8 cellular contexts compared by ENCODE assay signal in the genomic region with DNA sequence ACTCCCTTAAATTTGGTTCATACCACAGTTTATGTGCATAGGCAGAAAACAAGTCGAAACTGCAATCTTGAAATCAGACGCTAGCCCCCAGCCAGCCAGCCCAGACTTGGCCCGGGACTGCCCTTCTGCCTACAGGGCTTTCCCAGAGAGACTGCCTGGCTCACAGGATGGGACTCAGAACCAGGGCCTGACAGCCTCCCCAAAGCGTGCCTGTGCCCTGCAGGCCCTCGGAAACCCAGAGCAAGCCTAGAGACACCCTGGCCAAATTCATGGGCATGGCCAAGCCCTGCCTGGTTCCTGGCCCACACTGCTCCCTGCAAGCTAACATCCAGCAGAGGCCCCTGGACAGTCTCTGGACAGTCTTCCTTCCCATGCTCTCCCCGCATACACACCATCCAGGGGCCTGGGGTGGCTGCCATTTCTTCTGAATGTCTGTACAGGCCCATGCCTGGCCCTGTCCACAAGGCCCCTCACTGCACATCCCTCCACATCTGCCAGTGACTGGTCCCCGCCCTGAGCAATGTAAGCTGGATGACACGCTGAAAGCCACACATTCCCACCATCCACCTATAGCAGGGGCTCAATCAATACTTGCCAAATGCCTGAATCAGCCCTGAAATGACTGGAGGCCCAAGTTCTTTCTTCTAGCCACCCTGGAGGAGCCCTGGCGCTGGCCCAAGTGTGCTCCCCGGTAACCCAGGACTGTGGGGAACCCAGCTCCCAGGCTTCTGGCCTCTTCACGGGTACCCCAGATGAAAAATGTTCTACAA.
DNase-seq lines count a peak whose midpoint lies in the region; ATAC-seq and TF ChIP-seq lines count a peak whose summit lies in the region.

No MANE protein-coding gene starts in this region.

- peak overlapping the region; percentile 61 for H4K91ac ChIP-seq in mesenchymal stem cell (ENCODE audit: low read length)

- H2BK15ac ChIP-seq in mesenchymal stem cell (ENCODE audit: low read depth, poor library complexity, severe bottlenecking) = no peak overlapping the region

- no peak for TF ChIP-seq POLR2A in upper lobe of left lung (IDR thresholded peaks at IDR 0.05)

- H2AK5ac ChIP-seq in mesenchymal stem cell (ENCODE audit: low read length, severe bottlenecking) = no peak overlapping the region

- H2BK5ac ChIP-seq in mesenchymal stem cell (ENCODE audit: low read depth, low read length, poor library complexity, severe bottlenecking) = no peak overlapping the region

- H3K4me3 ChIP-seq in mesenchymal stem cell (ENCODE audit: insufficient read depth in 1 of 2, low read depth in 1 of 2, low read length in 2 of 2) (no peak overlapping the region), upper lobe of left lung (no peak overlapping the region), HAP-1 (no peak overlapping the region)

- peak overlapping the region; percentile 86 for H3K27ac Mint-ChIP-seq in activated T-cell treated with anti-CD3 and anti-CD28 coated beads, Interleukin-2, amount 50 U/mL, for 24 hours

- H3K36me3 ChIP-seq in mesenchymal stem cell (ENCODE audit: control insufficient read depth in 1 of 2, insufficient read depth in 2 of 2, low read depth in 1 of 2, low read length in 2 of 2) = peaks cover 0 to 8% of the 10 kb centered on the region in 2 experiments
- H3K36me3 ChIP-seq in upper lobe of left lung = no peaks in the 10 kb centered on the region
- no peaks in the 10 kb centered on the region for H3K36me3 ChIP-seq in HAP-1 (replicated peaks)

- peak overlapping the region; percentile 10 for H3K4me3 Mint-ChIP-seq in activated T-cell treated with anti-CD3 and anti-CD28 coated beads, Interleukin-2, amount 50 U/mL, for 24 hours
- H3K4me3 Mint-ChIP-seq in activated T-cell treated with anti-CD3 and anti-CD28 coated beads, Interleukin-2, amount 50 U/mL, for 4 hours = no peak overlapping the region

- H2AFZ ChIP-seq in mesenchymal stem cell (ENCODE audit: low read depth, low read length) = no peak overlapping the region

- TF ChIP-seq EP300 in upper lobe of left lung (IDR thresholded peaks at IDR 0.05) = no peak

- no peak overlapping the region for H3K14ac ChIP-seq in mesenchymal stem cell (ENCODE audit: low read length in 2 of 2)

- H3K4me1 ChIP-seq in mesenchymal stem cell (ENCODE audit: control insufficient read depth, insufficient read depth, low read depth, low read length) (peaks cover 26% of the 10 kb centered on the region), upper lobe of left lung (peaks cover 20 to 35% (median 26%) of the 10 kb centered on the region in 4 donors), HAP-1 (no peaks in the 10 kb centered on the region)

- DNase-seq in activated T-cell treated with anti-CD3 and anti-CD28 coated beads, Interleukin-2, amount 50 U/mL, for 24 hours = no peak
- no peak for DNase-seq in activated T-cell treated with anti-CD3 and anti-CD28 coated beads, Interleukin-2, amount 50 U/mL, for 4 hours
- peak; percentile 26 to 30 for DNase-seq in activated T-cell treated with anti-CD3 and anti-CD28 coated beads, Interleukin-2, amount 50 U/mL, for 48 hours
- no peak for DNase-seq in mesenchymal stem cell
- no peak for DNase-seq in upper lobe of left lung
- DNase-seq in iPS-NIHi11 (ENCODE audit: low spot score) = no peak
- DNase-seq in HAP-1 (ENCODE audit: low spot score in 2 of 2) = no peak
- no peak for DNase-seq in NK-92 treated with Interleukin-12 subunit alpha and Interleukin-12 subunit beta, amount 100 ng/mL, for 24 hours (lab: John Stamatoyannopoulos, UW)

- WGBS in mesenchymal stem cell = 93% methylated on average over 11 of the region's 11 CpGs
- WGBS in upper lobe of left lung, 2 donors = 88 to 90% methylated on average over 10 to 11 of the region's 11 CpGs

- H2BK12ac ChIP-seq in mesenchymal stem cell (ENCODE audit: low read length in 2 of 2) = peak overlapping the region in 1 of 2 experiments; percentile 34

- H3K27me3 Mint-ChIP-seq in activated T-cell treated with anti-CD3 and anti-CD28 coated beads, Interleukin-2, amount 50 U/mL, for 24 hours = no peaks in the 10 kb centered on the region
- no peaks in the 10 kb centered on the region for H3K27me3 Mint-ChIP-seq in activated T-cell treated with anti-CD3 and anti-CD28 coated beads, Interleukin-2, amount 50 U/mL, for 4 hours (ENCODE audit: low read depth)

- peak overlapping the region in 1 of 2 experiments; percentile 60 for H3K18ac ChIP-seq in mesenchymal stem cell (ENCODE audit: low read depth in 1 of 2, low read length in 2 of 2)

- no peaks in the 10 kb centered on the region for H3K9me3 Mint-ChIP-seq in activated T-cell treated with anti-CD3 and anti-CD28 coated beads, Interleukin-2, amount 50 U/mL, for 24 hours
- no peaks in the 10 kb centered on the region for H3K9me3 Mint-ChIP-seq in activated T-cell treated with anti-CD3 and anti-CD28 coated beads, Interleukin-2, amount 50 U/mL, for 4 hours

- H3K23ac ChIP-seq in mesenchymal stem cell (ENCODE audit: low read length in 2 of 2) = no peak overlapping the region

- H3K4me2 ChIP-seq in mesenchymal stem cell (ENCODE audit: low read length, poor library complexity, severe bottlenecking) = no peak overlapping the region

- H3K27me3 ChIP-seq in mesenchymal stem cell (ENCODE audit: control insufficient read depth in 1 of 2, insufficient read depth in 1 of 2, low read length in 2 of 2) (no peaks in the 10 kb centered on the region), upper lobe of left lung (no peaks in the 10 kb centered on the region), HAP-1 (ENCODE audit: low read depth) (no peaks in the 10 kb centered on the region)

- ATAC-seq in activated T-cell treated with anti-CD3 and anti-CD28 coated beads, Interleukin-2, amount 50 U/mL, for 4 hours = no peak
- ATAC-seq in upper lobe of left lung (ENCODE audit: low FRiP score in 2 of 2) = peak; percentile 9 to 15

- TF ChIP-seq CTCF in upper lobe of left lung (IDR thresholded peaks at IDR 0.05) = no peak

- peaks cover 71% of the 10 kb centered on the region for H3K4me1 Mint-ChIP-seq in activated T-cell treated with anti-CD3 and anti-CD28 coated beads, Interleukin-2, amount 50 U/mL, for 24 hours (ENCODE audit: low read depth)
- peaks cover 64% of the 10 kb centered on the region for H3K4me1 Mint-ChIP-seq in activated T-cell treated with anti-CD3 and anti-CD28 coated beads, Interleukin-2, amount 50 U/mL, for 4 hours (ENCODE audit: low read depth)

- H3K4ac ChIP-seq in mesenchymal stem cell (ENCODE audit: low read depth in 1 of 2, low read length in 2 of 2) = peak overlapping the region in 1 of 2 experiments; percentile 70

- H3K9me3 ChIP-seq in mesenchymal stem cell (ENCODE audit: control insufficient read depth, low read length) = no peaks in the 10 kb centered on the region
- no peaks in the 10 kb centered on the region for H3K9me3 ChIP-seq in upper lobe of left lung
- H3K9me3 ChIP-seq in HAP-1 = no peaks in the 10 kb centered on the region

- H3K27ac ChIP-seq in mesenchymal stem cell (ENCODE audit: low read length, poor library complexity, severe bottlenecking) (no peak overlapping the region), upper lobe of left lung (peak overlapping the region in 2 of 4 donors; percentile 51 to 52)

- H3K9ac ChIP-seq in mesenchymal stem cell (ENCODE audit: low read length) = peak overlapping the region; percentile 72

- H4K8ac ChIP-seq in mesenchymal stem cell (ENCODE audit: low read length) = peak overlapping the region; percentile 36

- H3K36me3 Mint-ChIP-seq in activated T-cell treated with anti-CD3 and anti-CD28 coated beads, Interleukin-2, amount 50 U/mL, for 24 hours (ENCODE audit: low read depth) = peaks cover 17% of the 10 kb centered on the region
- peaks cover 6% of the 10 kb centered on the region for H3K36me3 Mint-ChIP-seq in activated T-cell treated with anti-CD3 and anti-CD28 coated beads, Interleukin-2, amount 50 U/mL, for 4 hours (ENCODE audit: insufficient read depth)

- in situ Hi-C loops in HAP-1 (cut with MboI; ENCODE audit: low sequenced_read_pairs) = no loop called here

- no peak overlapping the region for H2BK120ac ChIP-seq in mesenchymal stem cell (ENCODE audit: low read depth, low read length)

- H3K79me1 ChIP-seq in mesenchymal stem cell (replicated peaks; ENCODE audit: low read length, poor library complexity, severe bottlenecking) = peaks cover 51% of the 10 kb centered on the region

Comparison
In these comparisons a context has a peak if more than half of its experiments do, and no peak if none do; other contexts are left out.
1. DNase-seq: peak in activated T-cell treated with anti-CD3 and anti-CD28 coated beads, Interleukin-2, amount 50 U/mL, for 48 hours (2 of 2); none in activated T-cell treated with anti-CD3 and anti-CD28 coated beads, Interleukin-2, amount 50 U/mL, for 24 hours (single experiment), activated T-cell treated with anti-CD3 and anti-CD28 coated beads, Interleukin-2, amount 50 U/mL, for 4 hours (single experiment), mesenchymal stem cell (single experiment), upper lobe of left lung (0 of 2), iPS-NIHi11 (single experiment), HAP-1 (0 of 2) and NK-92 treated with Interleukin-12 subunit alpha and Interleukin-12 subunit beta, amount 100 ng/mL, for 24 hours (single experiment).
2. ATAC-seq: peak in upper lobe of left lung (2 of 2); none in activated T-cell treated with anti-CD3 and anti-CD28 coated beads, Interleukin-2, amount 50 U/mL, for 4 hours (0 of 2).